ENCODE assay signal across 8 cellular contexts in genomic region chr15:90530250-90531051, GRCh38. TPM values are rescaled to one million over a fixed set of nuclear protein-coding genes. Genes with fewer than 3 reads are reported as not detected.
DNase-seq lines count a peak whose midpoint lies in the region; ATAC-seq and TF ChIP-seq lines count a peak whose summit lies in the region.

No MANE protein-coding gene starts in this region.

- no peaks in the 10 kb centered on the region for H3K27me3 ChIP-seq in aorta (ENCODE audit: control insufficient read depth in 1 of 2, insufficient read depth in 2 of 2, low read length in 1 of 2)

- peaks cover 35% of the 10 kb centered on the region for H3K4me1 Mint-ChIP-seq in osteocyte (ENCODE audit: unreplicated experiment)

- H3K4me1 ChIP-seq in aorta (ENCODE audit: control insufficient read depth in 1 of 2, insufficient read depth in 2 of 2, low read length in 2 of 2): peaks cover 0 to 5% of the 10 kb centered on the region in 2 donors

- DNase-seq in AG04449 (ENCODE audit: low read depth, low spot score) (no peak), RPMI7951 (ENCODE audit: low read depth) (peak; percentile 34), Right ventricle myocardium superior (peak; percentile 66), osteocyte (ENCODE audit: extremely low spot score, unreplicated experiment) (peak; percentile 85), aorta (peak; percentile 64 to 86)
- DNase-seq in activated naive CD4-positive, alpha-beta T cell treated with anti-CD3 and anti-CD28 coated beads, Interleukin-2, amount 50 U/mL, for 72 hours (ENCODE audit: low spot score in 2 of 2): peak; percentile 60 to 61

- H3K27ac Mint-ChIP-seq in activated naive CD4-positive, alpha-beta T cell treated with anti-CD3 and anti-CD28 coated beads, Interleukin-2, amount 50 U/mL, for 72 hours: peak overlapping the region; percentile 87 to 97
- H3K27ac Mint-ChIP-seq in osteocyte (ENCODE audit: unreplicated experiment): peak overlapping the region; percentile 88

- WGBS in aorta, 2 donors: 1% methylated on average over 48 to 76 of the region's 76 CpGs

- no peaks in the 10 kb centered on the region for H3K36me3 ChIP-seq in aorta (ENCODE audit: control insufficient read depth in 1 of 2, insufficient read depth in 2 of 2, low read length in 1 of 2)

- no peaks in the 10 kb centered on the region for H3K9me3 ChIP-seq in aorta (ENCODE audit: control insufficient read depth, low read length)

- H3K4me3 ChIP-seq in AG04449 (ENCODE audit: low read depth, low read length): peak overlapping the region; percentile 77
- H3K4me3 ChIP-seq in aorta (ENCODE audit: low read length in 2 of 2): peak overlapping the region; percentile 80 to 94

- TF ChIP-seq CTCF in AG04449 (IDR thresholded peaks at IDR 0.05; ENCODE audit: insufficient read depth, low read length, missing control alignments) (no peak), osteocyte (IDR thresholded peaks at IDR 0.05) (no peak)

- intact Hi-C loops in Right ventricle myocardium superior (cut with DNase I) (loop anchor here (10.0 kb wide), 1 partner anchor 64 kb away; no protein-coding TSS in a partner anchor), aorta (cut with DNase I) (loop anchor here (5.0 to 10.0 kb wide), 2 partner anchors 72 to 74 kb away; no protein-coding TSS in a partner anchor)

- ATAC-seq in GM18870 (IDR thresholded peaks at IDR 0.05; ENCODE audit: unreplicated experiment) (peak; percentile 22), HG03108 (IDR thresholded peaks at IDR 0.05; ENCODE audit: unreplicated experiment) (peak; percentile 34), Right ventricle myocardium superior (ENCODE audit: poor library complexity) (peak; percentile 54), aorta (ENCODE audit: low FRiP score) (peak; percentile 68)
- peak; percentile 56 to 57 for ATAC-seq in activated naive CD4-positive, alpha-beta T cell treated with anti-CD3 and anti-CD28 coated beads, Interleukin-2, amount 50 U/mL, for 72 hours

- peaks cover 0 to 4% of the 10 kb centered on the region in 2 donors for H3K9me3 Mint-ChIP-seq in activated naive CD4-positive, alpha-beta T cell treated with anti-CD3 and anti-CD28 coated beads, Interleukin-2, amount 50 U/mL, for 72 hours
- H3K9me3 Mint-ChIP-seq in osteocyte (ENCODE audit: unreplicated experiment): no peaks in the 10 kb centered on the region

- H3K36me3 Mint-ChIP-seq in activated naive CD4-positive, alpha-beta T cell treated with anti-CD3 and anti-CD28 coated beads, Interleukin-2, amount 50 U/mL, for 72 hours: peaks cover 7 to 14% of the 10 kb centered on the region in 2 donors
- no peaks in the 10 kb centered on the region for H3K36me3 Mint-ChIP-seq in osteocyte (ENCODE audit: unreplicated experiment)

- POLR2A ChIA-PET in AG04449 (lab: Yijun Ruan, JAX): interaction anchor here (0.5 to 1.3 kb wide), 3 partner anchors 10 to 143 kb away, joined by 3 to 4 read pairs (median 3); partner anchors contain the start of gene IQGAP1

- H3K27me3 Mint-ChIP-seq in osteocyte (ENCODE audit: unreplicated experiment): no peaks in the 10 kb centered on the region

- CTCF ChIA-PET in AG04449 (lab: Yijun Ruan, JAX): interaction anchor here (0.7 to 2.6 kb wide), 6 partner anchors 9 to 402 kb away, joined by 3 to 7 read pairs (median 5); partner anchors contain the start of gene HDDC3

- peak overlapping the region; percentile 73 to 88 for H3K27ac ChIP-seq in aorta (ENCODE audit: low read depth in 1 of 2, low read length in 2 of 2)

- H3K4me3 Mint-ChIP-seq in osteocyte (ENCODE audit: unreplicated experiment): peak overlapping the region; percentile 98

RNA-seq across cellular contexts. Expression of gene CRTC3, which starts 0.7 kb away (rescaled TPM):
- 10.5 and 10.7 TPM in 2 replicates for total RNA-seq in RPMI7951 (2014; rRNA removed; shearing (Covaris generic))
- 10 to 100 TPM; 41.8 to 58.1 TPM for total RNA-seq in activated naive CD4-positive, alpha-beta T cell treated with anti-CD3 and anti-CD28 coated beads, Interleukin-2, amount 50 U/mL, for 72 hours
- total RNA-seq in Right ventricle myocardium superior (27.2 TPM), osteocyte (45.6 and 48.6 TPM in 2 replicates), aorta (10 to 100 TPM; 60.8 to 82.2 TPM)
- polyA plus RNA-seq in aorta: 10 to 100 TPM; 12.9 to 27.2 TPM
